1 cellular context compared by ENCODE assay signal in the genomic region with DNA sequence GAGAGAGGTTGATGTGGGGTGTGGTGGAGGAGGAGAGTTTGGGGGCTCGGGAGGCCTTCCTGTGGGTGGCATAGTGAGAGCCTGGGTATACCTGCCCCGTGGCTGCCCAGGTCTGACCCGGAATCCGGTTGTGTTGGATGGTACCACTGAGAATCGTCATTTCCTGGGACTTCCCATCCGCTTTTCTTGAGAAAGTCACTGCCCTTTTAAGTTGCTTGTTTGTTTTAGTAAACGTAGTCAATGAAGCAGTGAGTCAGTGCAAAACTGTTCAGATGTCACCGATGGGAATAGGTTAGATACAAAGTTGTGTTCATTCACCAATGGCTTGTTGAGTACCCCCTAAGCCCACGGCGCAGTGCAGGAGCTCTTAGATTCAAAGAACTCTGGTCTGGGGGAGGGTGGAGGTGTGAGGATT.
A peak's percentile ranks its signal among the peaks of the same experiment; 100 is the strongest.
TF ChIP-seq lines count a peak whose summit lies in the region.

No MANE protein-coding gene starts in this region.

TF ChIP-seq in HEK293, 187 proteins besides CTCF, POLR2A, EP300 and RAD21 (continued from another document):
- TF ChIP-seq, protein P1, sequence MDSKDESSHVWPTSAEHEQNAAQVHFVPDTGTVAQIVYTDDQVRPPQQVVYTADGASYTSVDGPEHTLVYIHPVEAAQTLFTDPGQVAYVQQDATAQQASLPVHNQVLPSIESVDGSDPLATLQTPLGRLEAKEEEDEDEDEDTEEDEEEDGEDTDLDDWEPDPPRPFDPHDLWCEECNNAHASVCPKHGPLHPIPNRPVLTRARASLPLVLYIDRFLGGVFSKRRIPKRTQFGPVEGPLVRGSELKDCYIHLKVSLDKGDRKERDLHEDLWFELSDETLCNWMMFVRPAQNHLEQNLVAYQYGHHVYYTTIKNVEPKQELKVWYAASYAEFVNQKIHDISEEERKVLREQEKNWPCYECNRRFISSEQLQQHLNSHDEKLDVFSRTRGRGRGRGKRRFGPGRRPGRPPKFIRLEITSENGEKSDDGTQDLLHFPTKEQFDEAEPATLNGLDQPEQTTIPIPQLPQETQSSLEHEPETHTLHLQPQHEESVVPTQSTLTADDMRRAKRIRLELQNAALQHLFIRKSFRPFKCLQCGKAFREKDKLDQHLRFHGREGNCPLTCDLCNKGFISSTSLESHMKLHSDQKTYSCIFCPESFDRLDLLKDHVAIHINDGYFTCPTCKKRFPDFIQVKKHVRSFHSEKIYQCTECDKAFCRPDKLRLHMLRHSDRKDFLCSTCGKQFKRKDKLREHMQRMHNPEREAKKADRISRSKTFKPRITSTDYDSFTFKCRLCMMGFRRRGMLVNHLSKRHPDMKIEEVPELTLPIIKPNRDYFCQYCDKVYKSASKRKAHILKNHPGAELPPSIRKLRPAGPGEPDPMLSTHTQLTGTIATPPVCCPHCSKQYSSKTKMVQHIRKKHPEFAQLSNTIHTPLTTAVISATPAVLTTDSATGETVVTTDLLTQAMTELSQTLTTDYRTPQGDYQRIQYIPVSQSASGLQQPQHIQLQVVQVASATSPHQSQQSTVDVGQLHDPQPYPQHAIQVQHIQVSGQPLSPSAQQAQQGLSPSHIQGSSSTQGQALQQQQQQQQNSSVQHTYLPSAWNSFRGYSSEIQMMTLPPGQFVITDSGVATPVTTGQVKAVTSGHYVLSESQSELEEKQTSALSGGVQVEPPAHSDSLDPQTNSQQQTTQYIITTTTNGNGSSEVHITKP (tag by site-specific recombination; IDR thresholded peaks at IDR 0.05) = peak; percentile 43
- TF ChIP-seq ZFP69B (tag by site-specific recombination; IDR thresholded peaks at IDR 0.05) (peak; percentile 85), ZNF626 (tag by site-specific recombination; IDR thresholded peaks at IDR 0.05) (no peak)
- TF ChIP-seq, protein P2, sequence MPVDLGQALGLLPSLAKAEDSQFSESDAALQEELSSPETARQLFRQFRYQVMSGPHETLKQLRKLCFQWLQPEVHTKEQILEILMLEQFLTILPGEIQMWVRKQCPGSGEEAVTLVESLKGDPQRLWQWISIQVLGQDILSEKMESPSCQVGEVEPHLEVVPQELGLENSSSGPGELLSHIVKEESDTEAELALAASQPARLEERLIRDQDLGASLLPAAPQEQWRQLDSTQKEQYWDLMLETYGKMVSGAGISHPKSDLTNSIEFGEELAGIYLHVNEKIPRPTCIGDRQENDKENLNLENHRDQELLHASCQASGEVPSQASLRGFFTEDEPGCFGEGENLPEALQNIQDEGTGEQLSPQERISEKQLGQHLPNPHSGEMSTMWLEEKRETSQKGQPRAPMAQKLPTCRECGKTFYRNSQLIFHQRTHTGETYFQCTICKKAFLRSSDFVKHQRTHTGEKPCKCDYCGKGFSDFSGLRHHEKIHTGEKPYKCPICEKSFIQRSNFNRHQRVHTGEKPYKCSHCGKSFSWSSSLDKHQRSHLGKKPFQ (tag by site-specific recombination; IDR thresholded peaks at IDR 0.05) = no peak
